Comparison of ENCODE assay signal across 21 cellular contexts in the genomic region with DNA sequence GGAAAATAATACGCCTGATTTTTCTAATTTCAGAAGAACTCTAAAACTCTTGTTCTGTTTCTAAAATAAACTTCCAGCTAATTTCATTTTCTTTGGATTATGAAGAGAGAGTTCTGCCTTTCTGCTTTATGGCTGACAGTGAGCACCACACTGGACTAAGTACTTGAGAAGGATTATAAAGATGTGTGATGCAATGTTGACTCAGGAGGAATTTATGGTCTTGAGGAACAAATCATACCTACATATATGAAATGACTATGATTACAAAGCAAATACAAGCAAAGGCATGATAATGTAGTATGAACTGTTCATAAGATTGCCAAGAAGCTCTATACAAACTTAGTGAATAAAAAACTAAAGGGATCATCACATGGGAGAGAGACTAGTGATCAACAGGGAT. TPM values are rescaled to one million over a fixed set of nuclear protein-coding genes. Genes with fewer than 3 reads are reported as not detected.
DNase-seq lines count a peak whose midpoint lies in the region; ATAC-seq, FAIRE-seq and TF ChIP-seq lines count a peak whose summit lies in the region.
"Had no signal": no experiment of that assay in that cellular context is flagged by ENCODE, and none has a peak within 500 bp of the region (broad histone marks: within the 10 kb centered on the region; RNA-seq: fewer than 3 reads in every experiment).

No MANE protein-coding gene starts in this region.

- FAIRE-seq in colon (lab: Jason Lieb, UNC) = peak; percentile 62

- H3K4me3 ChIP-seq in LNCaP clone FGC (ENCODE audit: low read depth, low read length) = no peak overlapping the region
- H3K4me3 ChIP-seq: left lung, tibial nerve had no signal

- TF ChIP-seq CTCF in LNCaP clone FGC (IDR thresholded peaks at IDR 0.05; ENCODE audit: control insufficient read depth, extremely low read depth, insufficient read depth) = no peak

- no peak for ATAC-seq in HG03135 (IDR thresholded peaks at IDR 0.05; ENCODE audit: unreplicated experiment)
- ATAC-seq: activated CD8-positive, alpha-beta memory T cell treated with anti-CD3 and anti-CD28 coated beads, Interleukin-2, amount 10 ng/mL, durations not matched to agents 7 days and 5 days; left lung had no signal

- DNase-seq in EL (peak; percentile 31), LNCaP clone FGC (ENCODE audit: low read depth) (peak; percentile 80), iris pigment epithelial cell (ENCODE audit: low read depth) (peak; percentile 75), NCI-H345 (lab: John Stamatoyannopoulos, UW) (no peak), NCI-H1048 (lab: John Stamatoyannopoulos, UW) (no peak), cerebellum (ENCODE audit: low spot score) (no peak)
- DNase-seq: ACHN; activated CD4-positive, alpha-beta T cell treated with anti-CD3 and anti-CD28 coated beads, Interleukin-2, amount 10 ng/mL, durations not matched to agents 24 days and 14 days; activated CD8-positive, alpha-beta memory T cell treated with anti-CD3 and anti-CD28 coated beads, Interleukin-2, amount 10 ng/mL, durations not matched to agents 7 days and 5 days; activated naive CD8-positive, alpha-beta T cell treated with anti-CD3 and anti-CD28 coated beads for 36 hours; DMS 273 treated with DMSO at 0.1 percent for 48 hours; glutamatergic neuron; left lung; NCI-H187; NCI-H774; OCI-M1; SIG-M5; stimulated activated CD4-positive, alpha-beta T cell treated with anti-CD3 and anti-CD28 coated beads, Interleukin-4, amount 100 ng/mL, for 24 hours had no signal

RNA-seq across cellular contexts. Expression of a gene that starts 13.0 kb away (rescaled TPM):
- total RNA-seq in cerebellum = 80.8 TPM

RNA-seq across cellular contexts. Expression of a gene that starts 56.1 kb away (rescaled TPM):
- 3.6 TPM for total RNA-seq in cerebellum

Comparison
In these comparisons a context has a peak if more than half of its experiments do, and no peak if none do; other contexts are left out.
1. DNase-seq: peak in EL (single experiment), LNCaP clone FGC (single experiment) and iris pigment epithelial cell (single experiment); none in NCI-H345 (single experiment), NCI-H1048 (single experiment) and cerebellum (single experiment).